Comparison of ENCODE assay signal across 8 cellular contexts in the genomic region with DNA sequence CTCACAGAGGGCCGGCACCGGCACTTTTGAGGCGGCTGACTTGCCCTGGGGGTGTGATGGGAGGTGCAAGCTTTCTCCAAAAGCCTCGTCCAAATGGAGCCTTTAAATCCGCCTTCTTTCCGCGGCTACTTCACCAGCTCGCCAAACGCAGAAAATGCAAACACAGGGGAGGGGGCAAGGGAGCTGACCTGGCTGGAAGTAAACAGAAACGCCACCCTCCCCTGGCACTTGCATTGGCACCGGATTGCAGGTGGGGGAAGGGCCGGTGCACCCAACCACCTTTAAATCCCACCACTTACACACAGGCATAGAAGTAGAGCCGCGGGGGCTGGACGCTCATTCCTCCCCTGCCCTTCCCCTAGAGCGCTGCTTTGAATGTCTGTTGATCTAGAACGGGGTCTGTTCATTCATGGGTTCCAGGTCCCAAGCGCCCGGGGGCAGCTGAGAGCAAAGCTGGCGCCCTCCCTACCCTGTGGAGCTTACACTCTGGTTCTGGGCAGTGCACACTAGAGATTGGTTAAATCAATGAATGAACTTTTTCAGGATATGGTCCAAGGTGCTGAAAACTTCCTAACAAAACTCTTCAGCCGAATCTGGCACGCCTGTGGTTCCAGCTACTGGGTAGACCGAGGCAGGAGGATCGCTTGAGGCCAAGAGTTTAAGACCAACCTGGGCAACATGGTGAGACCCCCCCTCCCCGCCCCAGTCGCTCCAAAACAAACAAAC. TPM values are rescaled to one million over a fixed set of nuclear protein-coding genes. Genes with fewer than 3 reads are reported as not detected.
A peak's percentile ranks its signal among the peaks of the same experiment; 100 is the strongest.
DNase-seq lines count a peak whose midpoint lies in the region; ATAC-seq and TF ChIP-seq lines count a peak whose summit lies in the region.
"Not testable (repeated sequence)": the region's sequence is repeated elsewhere in the genome, so short reads cannot be mapped to it uniquely, and the experiment has no call there.

No MANE protein-coding gene starts in this region.

- not testable (repeated sequence) for DNase-seq in CD8-positive, alpha-beta memory T cell; T-helper 2 cell treated with Interferon-gamma antibody and Interleukin-4, amounts not matched to agents 5 μg/mL and 100 μg/mL, for 36 hours (ENCODE audit: low spot score); astrocyte of the spinal cord (ENCODE audit: low read depth, low spot score); esophagus muscularis mucosa (ENCODE audit: extremely low spot score); left lung; osteocyte (ENCODE audit: extremely low spot score, unreplicated experiment); thoracic aorta (ENCODE audit: low spot score)
- DNase-seq in M059J (ENCODE audit: low read depth) = peak; percentile 48

- peak; percentile 13 for ATAC-seq in left lung
- ATAC-seq in thoracic aorta (ENCODE audit: insufficient number of reproducible peaks, low FRiP score, low read depth) = not testable (repeated sequence)

- not testable (repeated sequence) for H3K9me3 ChIP-seq in CD8-positive, alpha-beta memory T cell (ENCODE audit: low read length); esophagus muscularis mucosa; left lung; thoracic aorta

- in situ Hi-C loops in astrocyte of the spinal cord (cut with HindIII; ENCODE audit: low sequenced_read_pairs) = not testable (repeated sequence)

- not testable (repeated sequence) for H3K27me3 Mint-ChIP-seq in CD8-positive, alpha-beta memory T cell; osteocyte (ENCODE audit: unreplicated experiment)
- H3K27me3 Mint-ChIP-seq in T-helper 2 cell treated with Interferon-gamma antibody and Interleukin-4, amounts not matched to agents 5 μg/mL and 100 μg/mL, for 36 hours (ENCODE audit: low read depth) = peaks cover 29% of the 10 kb centered on the region

- peak overlapping the region in 3 of 8 donors; percentile 47 to 81 (median 81) for H3K27ac Mint-ChIP-seq in CD8-positive, alpha-beta memory T cell
- peak overlapping the region; percentile 49 for H3K27ac Mint-ChIP-seq in T-helper 2 cell treated with Interferon-gamma antibody and Interleukin-4, amounts not matched to agents 5 μg/mL and 100 μg/mL, for 36 hours
- H3K27ac Mint-ChIP-seq in osteocyte (ENCODE audit: unreplicated experiment) = peak overlapping the region; percentile 79

- not testable (repeated sequence) for H3K36me3 ChIP-seq in CD8-positive, alpha-beta memory T cell (ENCODE audit: insufficient read depth, low read length); esophagus muscularis mucosa; left lung; thoracic aorta

- peak overlapping the region; percentile 70 for H3K4me3 ChIP-seq in CD8-positive, alpha-beta memory T cell (ENCODE audit: low read length)
- H3K4me3 ChIP-seq in astrocyte of the spinal cord (ENCODE audit: low read depth, low read length) (peak overlapping the region; percentile 38), esophagus muscularis mucosa (peak overlapping the region; percentile 51 to 75 (median 62)), left lung (peak overlapping the region; percentile 43 to 51), thoracic aorta (peak overlapping the region; percentile 72)

- H3K4me1 Mint-ChIP-seq in CD8-positive, alpha-beta memory T cell = peaks cover 61 to 70% (median 68%) of the 10 kb centered on the region in 3 donors
- peaks cover 40% of the 10 kb centered on the region for H3K4me1 Mint-ChIP-seq in T-helper 2 cell treated with Interferon-gamma antibody and Interleukin-4, amounts not matched to agents 5 μg/mL and 100 μg/mL, for 36 hours (ENCODE audit: low read depth)
- H3K4me1 Mint-ChIP-seq in osteocyte (ENCODE audit: unreplicated experiment) = peaks cover 39% of the 10 kb centered on the region

- intact Hi-C loops in esophagus muscularis mucosa (cut with DNase I) = loop anchor here (2.0 to 5.0 kb wide), 2 partner anchors 41 to 101 kb away; partner anchors contain the start of gene MAP1LC3B
- intact Hi-C loops in left lung (cut with DNase I) = not testable (repeated sequence)

- not testable (repeated sequence) for TF ChIP-seq EP300 in esophagus muscularis mucosa (IDR thresholded peaks at IDR 0.05)

- POLR2A ChIA-PET in CD8-positive, alpha-beta memory T cell (lab: Charles Lee) = not testable (repeated sequence)

- not testable (repeated sequence) for H3K36me3 Mint-ChIP-seq in CD8-positive, alpha-beta memory T cell; T-helper 2 cell treated with Interferon-gamma antibody and Interleukin-4, amounts not matched to agents 5 μg/mL and 100 μg/mL, for 36 hours (ENCODE audit: low read depth); osteocyte (ENCODE audit: unreplicated experiment)

- CTCF ChIA-PET in CD8-positive, alpha-beta memory T cell (lab: Charles Lee) = not testable (repeated sequence)

- 38% methylated on average over 15 of the region's 26 CpGs for WGBS in esophagus muscularis mucosa

- H3K27me3 ChIP-seq in CD8-positive, alpha-beta memory T cell (ENCODE audit: insufficient read depth, low read length, poor library complexity, severe bottlenecking); esophagus muscularis mucosa; left lung; thoracic aorta (replicated peaks; ENCODE audit: insufficient read depth): not testable (repeated sequence)

- not testable (repeated sequence) for TF ChIP-seq POLR2A in esophagus muscularis mucosa (IDR thresholded peaks at IDR 0.05; ENCODE audit: low read depth)

- peaks cover 47% of the 10 kb centered on the region for H3K4me1 ChIP-seq in CD8-positive, alpha-beta memory T cell (ENCODE audit: insufficient read depth, low read length)
- peaks cover 36 to 42% (median 40%) of the 10 kb centered on the region in 4 donors for H3K4me1 ChIP-seq in esophagus muscularis mucosa
- H3K4me1 ChIP-seq in left lung = peaks cover 8 to 42% of the 10 kb centered on the region in 2 donors
- H3K4me1 ChIP-seq in thoracic aorta (ENCODE audit: control insufficient read depth in 1 of 2, low read depth in 2 of 2) = peaks cover 22 to 35% of the 10 kb centered on the region in 2 donors

- peak overlapping the region; percentile 82 to 97 (median 90) for H3K4me3 Mint-ChIP-seq in CD8-positive, alpha-beta memory T cell
- peak overlapping the region; percentile 91 for H3K4me3 Mint-ChIP-seq in T-helper 2 cell treated with Interferon-gamma antibody and Interleukin-4, amounts not matched to agents 5 μg/mL and 100 μg/mL, for 36 hours
- peak overlapping the region; percentile 82 for H3K4me3 Mint-ChIP-seq in osteocyte (ENCODE audit: unreplicated experiment)

- H3K9me3 Mint-ChIP-seq in CD8-positive, alpha-beta memory T cell; T-helper 2 cell treated with Interferon-gamma antibody and Interleukin-4, amounts not matched to agents 5 μg/mL and 100 μg/mL, for 36 hours; osteocyte (ENCODE audit: unreplicated experiment): not testable (repeated sequence)

- not testable (repeated sequence) for H3K27ac ChIP-seq in CD8-positive, alpha-beta memory T cell (ENCODE audit: low read depth, low read length); left lung; thoracic aorta
- H3K27ac ChIP-seq in esophagus muscularis mucosa (replicated peaks in 1 of 4) = peak overlapping the region in 1 of 4 donors; percentile 59

- TF ChIP-seq CTCF in astrocyte of the spinal cord (IDR thresholded peaks at IDR 0.05; ENCODE audit: low read depth, low read length); esophagus muscularis mucosa (IDR thresholded peaks at IDR 0.05); left lung (IDR thresholded peaks at IDR 0.05); osteocyte (IDR thresholded peaks at IDR 0.05); thoracic aorta (IDR thresholded peaks at IDR 0.05): not testable (repeated sequence)

RNA-seq across cellular contexts. Expression of gene ZCCHC14, which starts 0.9 kb away (rescaled TPM):
- total RNA-seq in CD8-positive, alpha-beta memory T cell = 1 to 10 TPM; 6.1 to 6.2 TPM
- polyA plus RNA-seq in CD8-positive, alpha-beta memory T cell = 0.77 TPM
- total RNA-seq in M059J (2014; rRNA removed; shearing (Covaris generic)) = 3.4 and 7.8 TPM in 2 replicates
- total RNA-seq in esophagus muscularis mucosa (10 to 100 TPM; 12.9 to 24.7 (median 18.6) TPM), left lung (10 to 100 TPM; 23.4 to 24.1 TPM), osteocyte (44.8 and 47.7 TPM in 2 replicates), thoracic aorta (10 to 100 TPM; 33.0 to 45.6 TPM)
